20 cellular contexts compared by ENCODE assay signal in the genomic region with DNA sequence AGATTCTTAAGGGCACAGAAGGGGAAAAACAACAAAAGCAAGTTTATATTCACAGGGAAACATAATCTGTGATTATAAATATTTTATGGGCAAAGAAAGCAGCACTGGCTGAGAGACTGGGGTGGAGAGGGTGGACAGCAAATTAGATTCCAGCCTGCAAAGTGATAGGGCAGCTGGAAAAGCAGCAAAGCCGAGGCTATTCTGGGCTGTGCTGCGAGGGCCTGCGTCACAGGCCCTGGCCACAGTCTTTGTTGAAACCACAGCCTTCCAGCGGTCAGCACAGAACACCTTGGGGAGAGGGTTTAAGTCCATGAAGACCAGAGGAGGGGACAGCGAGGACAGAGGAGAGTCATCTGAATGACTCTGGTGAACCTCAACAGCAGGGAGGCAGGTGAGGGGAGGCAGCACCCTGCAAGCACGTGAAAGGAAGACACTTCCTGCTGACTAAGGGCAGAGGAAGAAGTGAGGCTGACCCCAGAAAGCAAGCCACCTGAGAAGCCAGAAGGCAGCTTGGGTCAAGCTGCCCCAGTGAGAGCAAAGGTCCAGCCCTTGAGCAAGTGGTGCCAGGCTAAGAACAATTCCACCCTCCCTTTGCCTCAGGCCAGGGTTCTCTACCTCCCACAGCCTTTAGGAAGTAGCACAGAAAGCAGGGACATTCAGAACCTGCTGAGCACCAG. TPM values are rescaled to one million over a fixed set of nuclear protein-coding genes. Genes with fewer than 3 reads are reported as not detected.
DNase-seq lines count a peak whose midpoint lies in the region; ATAC-seq and TF ChIP-seq lines count a peak whose summit lies in the region.
"Had no signal": no experiment of that assay in that cellular context is flagged by ENCODE, and none has a peak within 500 bp of the region (broad histone marks: within the 10 kb centered on the region; RNA-seq: fewer than 3 reads in every experiment).

No MANE protein-coding gene starts in this region.

- H3K9ac ChIP-seq in BLaER1, result 0 out of 2 replicates have a peak overlapping the region, but pooled peaks have one; percentile 19

- no peaks in the 10 kb centered on the region for H3K9me3 Mint-ChIP-seq in naive B cell
- no peaks in the 10 kb centered on the region for H3K9me3 Mint-ChIP-seq in stimulated activated naive CD8-positive, alpha-beta T cell treated with anti-CD3 and anti-CD28 coated beads, Interleukin-15, amount 100 ng/mL, for 72 hours
- H3K9me3 Mint-ChIP-seq: activated naive CD4-positive, alpha-beta T cell treated with anti-CD3 and anti-CD28 coated beads, Interleukin-2, amount 10 ng/mL, durations not matched to agents 7 days and 5 days; brain; dendritic cell treated with granulocyte-macrophage colony-stimulating factor and Interleukin-4, amounts not matched to agents 40 ng/mL and 50 ng/mL, for 4 days; memory B cell had no signal

- 0 out of 2 replicates have a peak overlapping the region, but pooled peaks have one; percentile 6 for H3K27ac ChIP-seq in BLaER1
- H3K27ac ChIP-seq in cardiac muscle cell, result peak overlapping the region; percentile 82
- no peak overlapping the region for H3K27ac ChIP-seq in substantia nigra (ENCODE audit: low read depth, low read length, poor library complexity, severe bottlenecking)
- H3K27ac ChIP-seq: testis had no signal

- no peak overlapping the region for H3K4me3 Mint-ChIP-seq in naive B cell
- H3K4me3 Mint-ChIP-seq in stimulated activated naive CD8-positive, alpha-beta T cell treated with anti-CD3 and anti-CD28 coated beads, Interleukin-15, amount 100 ng/mL, for 72 hours, result no peak overlapping the region
- H3K4me3 Mint-ChIP-seq: activated naive CD4-positive, alpha-beta T cell treated with anti-CD3 and anti-CD28 coated beads, Interleukin-2, amount 10 ng/mL, durations not matched to agents 7 days and 5 days; brain; dendritic cell treated with granulocyte-macrophage colony-stimulating factor and Interleukin-4, amounts not matched to agents 40 ng/mL and 50 ng/mL, for 4 days; memory B cell had no signal

- peak overlapping the region in 4 of 6 donors; percentile 60 to 76 (median 62) for H3K27ac Mint-ChIP-seq in naive B cell
- H3K27ac Mint-ChIP-seq in stimulated activated naive CD8-positive, alpha-beta T cell treated with anti-CD3 and anti-CD28 coated beads, Interleukin-15, amount 100 ng/mL, for 72 hours, result peak overlapping the region in 1 of 2 donors; percentile 56
- H3K27ac Mint-ChIP-seq: activated naive CD4-positive, alpha-beta T cell treated with anti-CD3 and anti-CD28 coated beads, Interleukin-2, amount 10 ng/mL, durations not matched to agents 7 days and 5 days; dendritic cell treated with granulocyte-macrophage colony-stimulating factor and Interleukin-4, amounts not matched to agents 40 ng/mL and 50 ng/mL, for 4 days; memory B cell had no signal

- TF ChIP-seq CTCF in cardiac muscle cell (IDR thresholded peaks at IDR 0.05; ENCODE audit: low read depth, low read length), result no peak

- DNase-seq in LHCN-M2 (ENCODE audit: low read depth), result peak; percentile 46
- DNase-seq in cardiac muscle cell (ENCODE audit: low read depth in 1 of 2, low spot score in 1 of 2), result no peak
- DNase-seq in naive B cell, result no peak
- DNase-seq in NCI-H2171 (lab: John Stamatoyannopoulos, UW), result no peak
- no peak for DNase-seq in AG20443 (ENCODE audit: low spot score)
- no peak for DNase-seq in stimulated activated naive CD8-positive, alpha-beta T cell treated with anti-CD3 and anti-CD28 coated beads, Interleukin-15, amount 100 ng/mL, for 72 hours
- DNase-seq in substantia nigra (lab: John Stamatoyannopoulos, UW), result no peak
- DNase-seq: activated naive CD4-positive, alpha-beta T cell treated with anti-CD3 and anti-CD28 coated beads, Interleukin-2, amount 10 ng/mL, durations not matched to agents 7 days and 5 days; EL; NCI-H146; NCI-H226; NK-92 treated with Interleukin-12 subunit alpha and Interleukin-12 subunit beta, amount 100 ng/mL, for 24 hours; stimulated activated CD4-positive, alpha-beta T cell treated with anti-CD3 and anti-CD28 coated beads, Interleukin-4, amount 100 ng/mL, for 24 hours; testis had no signal

- H3K4me1 ChIP-seq in BLaER1, result no peaks in the 10 kb centered on the region
- H3K4me1 ChIP-seq in cardiac muscle cell (ENCODE audit: low read depth), result peaks cover 4% of the 10 kb centered on the region

- H3K4me1 Mint-ChIP-seq in naive B cell, result peaks cover 7 to 15% (median 11%) of the 10 kb centered on the region in 3 donors
- peaks cover 5% of the 10 kb centered on the region for H3K4me1 Mint-ChIP-seq in stimulated activated naive CD8-positive, alpha-beta T cell treated with anti-CD3 and anti-CD28 coated beads, Interleukin-15, amount 100 ng/mL, for 72 hours

- H3K4me3 ChIP-seq in BLaER1 (no peak overlapping the region), cardiac muscle cell (no peak overlapping the region)
- H3K4me3 ChIP-seq: testis had no signal

- no peaks in the 10 kb centered on the region for H3K27me3 Mint-ChIP-seq in naive B cell
- H3K27me3 Mint-ChIP-seq in stimulated activated naive CD8-positive, alpha-beta T cell treated with anti-CD3 and anti-CD28 coated beads, Interleukin-15, amount 100 ng/mL, for 72 hours, result no peaks in the 10 kb centered on the region
- H3K27me3 Mint-ChIP-seq: activated naive CD4-positive, alpha-beta T cell treated with anti-CD3 and anti-CD28 coated beads, Interleukin-2, amount 10 ng/mL, durations not matched to agents 7 days and 5 days; brain; dendritic cell treated with granulocyte-macrophage colony-stimulating factor and Interleukin-4, amounts not matched to agents 40 ng/mL and 50 ng/mL, for 4 days; memory B cell had no signal

- H3K9me3 ChIP-seq in BLaER1 (no peaks in the 10 kb centered on the region), cardiac muscle cell (ENCODE audit: low read depth) (no peaks in the 10 kb centered on the region)
- H3K9me3 ChIP-seq: testis had no signal

- ATAC-seq in naive B cell (ENCODE audit: low read depth in 2 of 2), result no peak
- no peak for ATAC-seq in stimulated activated naive CD8-positive, alpha-beta T cell treated with anti-CD3 and anti-CD28 coated beads, Interleukin-15, amount 100 ng/mL, for 72 hours

- H4K20me1 ChIP-seq in BLaER1, result peaks cover 97% of the 10 kb centered on the region

- peaks cover 12 to 14% of the 10 kb centered on the region in 2 donors for H3K36me3 Mint-ChIP-seq in naive B cell

- H3K27me3 ChIP-seq in BLaER1, result no peaks in the 10 kb centered on the region
- H3K27me3 ChIP-seq in cardiac muscle cell, result no peaks in the 10 kb centered on the region
- H3K27me3 ChIP-seq: testis had no signal

- H3K4me2 ChIP-seq in BLaER1, result no peak overlapping the region

- H3K36me3 ChIP-seq in BLaER1, result peaks cover 99% of the 10 kb centered on the region
- peaks cover 23% of the 10 kb centered on the region for H3K36me3 ChIP-seq in cardiac muscle cell

RNA-seq across cellular contexts. Expression of gene MRPL14, which starts 17.1 kb away (rescaled TPM):
- total RNA-seq in LHCN-M2 (2014; rRNA removed) (72.9 and 73.9 TPM in 2 replicates), cardiac muscle cell (66.4 and 78.8 TPM in 2 replicates)
- 110 TPM for polyA plus RNA-seq in LHCN-M2 (2012)
- polyA plus RNA-seq in cardiac muscle cell (130 and 165 TPM in 2 replicates), naive B cell (ENCODE audit: low read depth in 6 of 6) (10 to 100 TPM; 68.2 to 99.9 (median 85.0) TPM)

RNA-seq across cellular contexts. Expression of gene TMEM63B, which starts 17.2 kb away (rescaled TPM):
- total RNA-seq in LHCN-M2 (2014; rRNA removed) (38.2 and 39.0 TPM in 2 replicates), cardiac muscle cell (52.4 and 57.3 TPM in 2 replicates)
- 29.7 TPM for polyA plus RNA-seq in LHCN-M2 (2012)
- polyA plus RNA-seq in cardiac muscle cell (51.7 and 54.2 TPM in 2 replicates), naive B cell (ENCODE audit: low read depth in 6 of 6) (1 to 10 TPM in 1 of 6 donors, under 1 TPM in 4, not detected in 1; 0.38 to 1.6 (median 0.50) TPM)

RNA-seq across cellular contexts. Expression of gene CAPN11, which starts 48.5 kb away (rescaled TPM):
- 0.06 TPM in 1 of 2 replicates, not detected in the other for total RNA-seq in LHCN-M2 (2014; rRNA removed)
- not detected for polyA plus RNA-seq in LHCN-M2 (2012)
- total RNA-seq in cardiac muscle cell, result not detected in 2 replicates
- not detected in 2 replicates for polyA plus RNA-seq in cardiac muscle cell
- polyA plus RNA-seq in naive B cell (ENCODE audit: low read depth in 6 of 6), result not detected
- total RNA-seq: epithelial cell of proximal tubule; T-helper 1 cell treated with Interleukin-12 subunit alpha and Interleukin-12 subunit beta and Interleukin-4 antibody, amounts not matched to agents 30 ng/mL and 1 ng/mL, for 36 hours had no signal
